Comparison of ENCODE assay signal across 21 cellular contexts in the genomic region with DNA sequence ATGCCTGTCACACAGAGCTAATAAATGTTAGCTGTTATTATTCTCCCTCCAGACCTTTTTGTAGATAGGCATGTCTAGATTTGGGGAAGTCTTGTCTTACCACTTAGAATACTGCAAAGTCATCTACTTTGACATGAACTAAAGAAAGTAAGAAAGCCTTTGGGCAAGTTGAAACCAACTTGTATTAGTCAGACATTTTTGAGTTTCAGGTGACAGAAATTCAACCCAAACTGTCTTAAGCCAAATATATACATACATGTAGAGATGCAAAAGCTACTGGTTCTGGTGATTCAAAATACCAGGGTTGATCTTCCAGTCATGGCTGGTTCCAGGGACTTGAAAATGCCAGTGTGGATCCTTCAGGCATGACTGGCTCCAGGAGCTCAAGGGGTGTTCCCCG.
"Had no signal": no experiment of that assay in that cellular context is flagged by ENCODE, and none has a peak within 500 bp of the region (broad histone marks: within the 10 kb centered on the region; RNA-seq: fewer than 3 reads in every experiment).

No MANE protein-coding gene starts in this region.

- H3K27me3 ChIP-seq: hepatocyte, ovary, spleen, upper lobe of left lung had no signal

- H3K4me3 ChIP-seq: hepatocyte, left ventricle myocardium inferior, ovary, prostate gland, spleen, thoracic aorta, upper lobe of left lung had no signal

- H2AFZ ChIP-seq: hepatocyte had no signal

- H3K36me3 ChIP-seq: left ventricle myocardium inferior, ovary, prostate gland, spleen, thoracic aorta, upper lobe of left lung had no signal

- H3K4me1 Mint-ChIP-seq: activated naive CD4-positive, alpha-beta T cell treated with anti-CD3 and anti-CD28 coated beads, Interleukin-2, amount 10 ng/mL, durations not matched to agents 7 days and 5 days; natural killer cell had no signal

- H3K9me3 Mint-ChIP-seq: activated B cell treated with CpG ODN at 0.5 μM for 24 hours; activated naive CD4-positive, alpha-beta T cell treated with anti-CD3 and anti-CD28 coated beads, Interleukin-2, amount 10 ng/mL, durations not matched to agents 7 days and 5 days; activated T-cell treated with anti-CD3 and anti-CD28 coated beads, Interleukin-2, amount 50 U/mL, for 72 hours; dendritic cell treated with granulocyte-macrophage colony-stimulating factor and Interleukin-4, amounts not matched to agents 40 ng/mL and 50 ng/mL, for 4 days; natural killer cell had no signal

- H3K4me2 ChIP-seq: hepatocyte had no signal

- H3K9me3 ChIP-seq: left ventricle myocardium inferior, ovary, prostate gland, spleen, thoracic aorta, upper lobe of left lung had no signal

- DNase-seq: activated B cell treated with CpG ODN at 0.5 μM for 24 hours; activated CD4-positive, alpha-beta T cell treated with anti-CD3 and anti-CD28 coated beads for 4 hours; activated CD4-positive, alpha-beta T cell treated with anti-CD3 and anti-CD28 coated beads, Interleukin-2, amount 50 U/mL, for 48 hours; activated effector memory CD4-positive, alpha-beta T cell treated with Interleukin-2 at 50 U/mL for 16 hours; activated naive CD4-positive, alpha-beta T cell treated with anti-CD3 and anti-CD28 coated beads, Interleukin-2, amount 10 ng/mL, durations not matched to agents 7 days and 5 days; activated T-cell treated with anti-CD3 and anti-CD28 coated beads, Interleukin-2, amount 50 U/mL, for 72 hours; effector CD4-positive, alpha-beta T cell; left ventricle myocardium inferior; natural killer cell; ovary; spleen; stimulated activated CD4-positive, alpha-beta T cell treated with anti-CD3 and anti-CD28 coated beads, Interleukin-4, amount 100 ng/mL, for 1 hour; stimulated activated naive CD4-positive, alpha-beta T cell; T-helper 1 cell; upper lobe of left lung had no signal

- FAIRE-seq: TTC549 had no signal

- H3K4me1 ChIP-seq: left ventricle myocardium inferior, prostate gland, upper lobe of left lung had no signal

- H3K27ac ChIP-seq: hepatocyte, left ventricle myocardium inferior, ovary, prostate gland, spleen, thoracic aorta, upper lobe of left lung had no signal

- H3K79me2 ChIP-seq: hepatocyte had no signal

- H3K36me3 Mint-ChIP-seq: activated naive CD4-positive, alpha-beta T cell treated with anti-CD3 and anti-CD28 coated beads, Interleukin-2, amount 10 ng/mL, durations not matched to agents 7 days and 5 days; natural killer cell had no signal

- H3K4me3 Mint-ChIP-seq: activated B cell treated with CpG ODN at 0.5 μM for 24 hours; activated naive CD4-positive, alpha-beta T cell treated with anti-CD3 and anti-CD28 coated beads, Interleukin-2, amount 10 ng/mL, durations not matched to agents 7 days and 5 days; activated T-cell treated with anti-CD3 and anti-CD28 coated beads, Interleukin-2, amount 50 U/mL, for 72 hours; dendritic cell treated with granulocyte-macrophage colony-stimulating factor and Interleukin-4, amounts not matched to agents 40 ng/mL and 50 ng/mL, for 4 days; mesothelial cell of epicardium; natural killer cell had no signal

- ATAC-seq: activated T-cell treated with anti-CD3 and anti-CD28 coated beads, Interleukin-2, amount 50 U/mL, for 72 hours; natural killer cell had no signal

- H3K27ac Mint-ChIP-seq: activated B cell treated with CpG ODN at 0.5 μM for 24 hours; activated naive CD4-positive, alpha-beta T cell treated with anti-CD3 and anti-CD28 coated beads, Interleukin-2, amount 10 ng/mL, durations not matched to agents 7 days and 5 days; activated T-cell treated with anti-CD3 and anti-CD28 coated beads, Interleukin-2, amount 50 U/mL, for 72 hours; dendritic cell treated with granulocyte-macrophage colony-stimulating factor and Interleukin-4, amounts not matched to agents 40 ng/mL and 50 ng/mL, for 4 days; mesothelial cell of epicardium; natural killer cell had no signal
